In the genomic region with DNA sequence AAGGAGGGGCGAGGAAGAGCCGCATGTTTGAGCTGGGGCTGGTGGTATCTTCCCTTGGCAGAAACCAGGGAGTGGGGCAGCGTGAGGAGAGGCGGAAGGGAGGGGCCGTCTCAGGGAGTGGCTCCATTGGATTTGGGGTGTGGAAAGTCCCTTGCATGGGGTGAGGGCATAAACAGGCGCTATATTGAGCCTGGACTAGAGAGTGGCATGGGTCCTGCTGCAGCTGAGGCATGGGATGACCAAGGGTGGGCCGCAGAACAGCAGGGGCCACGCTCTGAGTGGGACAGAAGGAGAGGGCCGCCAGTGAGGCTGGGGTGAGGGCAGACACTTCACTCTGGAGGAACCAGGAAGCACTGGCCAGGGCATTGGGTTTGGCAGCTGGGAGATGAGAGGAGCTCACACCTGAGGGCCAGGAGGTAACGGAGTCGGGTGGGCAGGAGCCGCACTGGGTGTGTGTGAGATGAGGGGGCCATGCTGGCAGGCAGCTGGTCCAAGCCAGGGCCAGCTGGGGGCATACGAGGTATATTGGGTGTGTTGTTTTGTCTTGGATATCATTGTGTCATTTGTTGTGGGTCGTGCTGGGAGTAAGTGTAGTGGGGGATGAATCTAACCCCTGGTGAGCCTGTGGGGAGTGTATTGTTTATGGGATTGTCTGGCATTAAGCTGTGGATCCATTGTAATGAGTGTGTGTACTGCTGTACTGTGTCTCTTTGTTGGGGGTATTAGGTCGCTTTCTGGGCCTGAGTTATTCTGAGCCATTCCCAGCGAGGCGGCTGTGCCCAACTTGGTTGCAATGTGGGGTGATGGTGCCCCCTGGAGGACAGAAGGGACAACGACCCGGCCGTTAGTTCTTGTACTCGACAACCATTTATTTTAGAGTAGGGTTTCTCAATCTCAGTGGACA, we compare ENCODE assay signal across 8 cellular contexts. TPM values are rescaled to one million over a fixed set of nuclear protein-coding genes. Genes with fewer than 3 reads are reported as not detected.
A peak's percentile ranks its signal among the peaks of the same experiment; 100 is the strongest.
DNase-seq lines count a peak whose midpoint lies in the region; ATAC-seq and TF ChIP-seq lines count a peak whose summit lies in the region.
"Not testable (repeated sequence)": the region's sequence is repeated elsewhere in the genome, so short reads cannot be mapped to it uniquely, and the experiment has no call there.

No MANE protein-coding gene starts in this region.

- H3K27ac ChIP-seq in OCI-LY7 (ENCODE audit: low read depth, low read length, poor library complexity, severe bottlenecking), result peak overlapping the region; percentile 68
- H3K27ac ChIP-seq in thoracic aorta, result peak overlapping the region; percentile 62 to 77

- ATAC-seq in activated CD8-positive, alpha-beta T cell treated with anti-CD3 and anti-CD28 coated beads, Interleukin-2, amount 10 ng/mL, durations not matched to agents 7 days and 5 days, result peak; percentile 81
- ATAC-seq in thoracic aorta (ENCODE audit: insufficient number of reproducible peaks, low FRiP score, low read depth), result peak; percentile 65

- not testable (repeated sequence) for H3K27me3 ChIP-seq in thoracic aorta (replicated peaks; ENCODE audit: insufficient read depth)

- peaks cover 14% of the 10 kb centered on the region for H3K4me1 ChIP-seq in OCI-LY7 (ENCODE audit: insufficient read depth, low read length, poor library complexity, severe bottlenecking)
- H3K4me1 ChIP-seq in thoracic aorta (ENCODE audit: control insufficient read depth in 1 of 2, low read depth in 2 of 2), result peaks cover 13 to 30% of the 10 kb centered on the region in 2 donors

- H2AFZ ChIP-seq in OCI-LY7 (ENCODE audit: low read length), result peak overlapping the region; percentile 98

- H3K4me3 ChIP-seq in OCI-LY7 (ENCODE audit: low read depth, low read length, poor library complexity, severe bottlenecking); thoracic aorta: not testable (repeated sequence)

- H3K27me3 Mint-ChIP-seq in activated CD8-positive, alpha-beta T cell treated with anti-CD3 and anti-CD28 coated beads, Interleukin-2, amount 10 ng/mL, durations not matched to agents 7 days and 5 days (ENCODE audit: low read depth), result peaks cover 10% of the 10 kb centered on the region

- H3K36me3 Mint-ChIP-seq in activated CD8-positive, alpha-beta T cell treated with anti-CD3 and anti-CD28 coated beads, Interleukin-2, amount 10 ng/mL, durations not matched to agents 7 days and 5 days (ENCODE audit: low read depth), result not testable (repeated sequence)

- H3K9me3 ChIP-seq in OCI-LY7 (ENCODE audit: low read length); thoracic aorta: not testable (repeated sequence)

- not testable (repeated sequence) for BruUV-seq in OCI-LY7 (replicated peaks; lab: Mats Ljungman, UMichigan)

- DNase-seq in DMS79 treated with DMSO at 0.1 percent for 48 hours (lab: John Stamatoyannopoulos, UW) (peak; percentile 47), LoVo (ENCODE audit: low spot score) (peak; percentile 34), OCI-LY7 (ENCODE audit: low spot score) (peak; percentile 79), iPS-NIHi7 (ENCODE audit: extremely low spot score) (peak; percentile 46), retina (peak; percentile 84)
- DNase-seq in activated CD8-positive, alpha-beta T cell treated with anti-CD3 and anti-CD28 coated beads, Interleukin-2, amount 10 ng/mL, durations not matched to agents 7 days and 5 days, result peak; percentile 74
- peak; percentile 34 for DNase-seq in central memory CD4-positive, alpha-beta T cell
- DNase-seq in thoracic aorta (ENCODE audit: low spot score), result not testable (repeated sequence)

- CTCF ChIA-PET in OCI-LY7 (lab: Charles Lee; ENCODE audit: unreplicated experiment), result not testable (repeated sequence)
- CTCF ChIA-PET in activated CD8-positive, alpha-beta T cell treated with anti-CD3 and anti-CD28 coated beads, Interleukin-2, amount 10 ng/mL, durations not matched to agents 7 days and 5 days (lab: Charles Lee), result interaction anchor here (0.7 to 3.5 kb wide), 3 partner anchors 41 to 61 kb away, joined by 3 to 10 read pairs (median 3); no protein-coding TSS in a partner anchor

- not testable (repeated sequence) for H3K9me2 ChIP-seq in OCI-LY7 (ENCODE audit: insufficient read depth, low read length)

- not testable (repeated sequence) for H3K4me3 Mint-ChIP-seq in activated CD8-positive, alpha-beta T cell treated with anti-CD3 and anti-CD28 coated beads, Interleukin-2, amount 10 ng/mL, durations not matched to agents 7 days and 5 days

- H3K4me2 ChIP-seq in OCI-LY7 (ENCODE audit: low read length), result peak overlapping the region; percentile 58

- POLR2A ChIA-PET in OCI-LY7 (lab: Charles Lee), result interaction anchor here (1.3 kb wide), 1 partner anchor 181 kb away, joined by 4 read pairs; no protein-coding TSS in a partner anchor
- POLR2A ChIA-PET in activated CD8-positive, alpha-beta T cell treated with anti-CD3 and anti-CD28 coated beads, Interleukin-2, amount 10 ng/mL, durations not matched to agents 7 days and 5 days (lab: Charles Lee), result not testable (repeated sequence)

- H4K20me1 ChIP-seq in OCI-LY7 (ENCODE audit: insufficient read depth, low read length), result not testable (repeated sequence)

- not testable (repeated sequence) for H3K79me2 ChIP-seq in OCI-LY7 (ENCODE audit: insufficient read depth, low read depth, low read length)

- H3K4me1 Mint-ChIP-seq in activated CD8-positive, alpha-beta T cell treated with anti-CD3 and anti-CD28 coated beads, Interleukin-2, amount 10 ng/mL, durations not matched to agents 7 days and 5 days (ENCODE audit: low read depth), result not testable (repeated sequence)

- not testable (repeated sequence) for H3K27ac Mint-ChIP-seq in activated CD8-positive, alpha-beta T cell treated with anti-CD3 and anti-CD28 coated beads, Interleukin-2, amount 10 ng/mL, durations not matched to agents 7 days and 5 days

- H3K9me3 Mint-ChIP-seq in activated CD8-positive, alpha-beta T cell treated with anti-CD3 and anti-CD28 coated beads, Interleukin-2, amount 10 ng/mL, durations not matched to agents 7 days and 5 days (ENCODE audit: insufficient read depth), result not testable (repeated sequence)

- H3K36me3 ChIP-seq in OCI-LY7 (ENCODE audit: insufficient read depth, low read length); thoracic aorta: not testable (repeated sequence)

- peak; percentile 84 for TF ChIP-seq CTCF in OCI-LY7 (conservative IDR thresholded peaks at IDR 0.05; ENCODE audit: low read length)
- peak; percentile 88 for TF ChIP-seq CTCF in thoracic aorta (IDR thresholded peaks at IDR 0.05)

- intact Hi-C loops in OCI-LY7 (cut with micrococcal nuclease; ENCODE audit: unreplicated experiment), result loop anchor here (1.0 to 2.0 kb wide), 3 partner anchors 40 to 70 kb away; no protein-coding TSS in a partner anchor

RNA-seq across cellular contexts. Expression of a gene that starts 56.2 kb away (rescaled TPM):
- total RNA-seq in OCI-LY7 (2014; rRNA removed; shearing (Covaris generic)), result 18.6 and 25.4 TPM in 2 replicates
- total RNA-seq in OCI-LY7 (2022) (14.6 and 16.3 TPM in 2 replicates), thoracic aorta (10 to 100 TPM; 87.1 to 89.2 TPM)
- under 1 TPM; 0.24 to 0.47 TPM for total RNA-seq in activated CD8-positive, alpha-beta T cell treated with anti-CD3 and anti-CD28 coated beads, Interleukin-2, amount 10 ng/mL, durations not matched to agents 7 days and 5 days

Comparison
In these comparisons a context has a peak if more than half of its experiments do, and no peak if none do; other contexts are left out.
1. RNA of a gene that starts 56.2 kb away (total RNA-seq): 87.1 to 89.2 TPM in thoracic aorta and 14.6 to 25.4 TPM in OCI-LY7; 0.24 to 0.47 TPM in activated CD8-positive, alpha-beta T cell treated with anti-CD3 and anti-CD28 coated beads, Interleukin-2, amount 10 ng/mL, durations not matched to agents 7 days and 5 days; every median in the first group is over 10 times any median in the second.